ENCODE assay signal across 20 cellular contexts in genomic region chr6:24988562-24988961, GRCh38. TPM values are rescaled to one million over a fixed set of nuclear protein-coding genes. Genes with fewer than 3 reads are reported as not detected.
A peak's percentile ranks its signal among the peaks of the same experiment; 100 is the strongest.
DNase-seq lines count a peak whose midpoint lies in the region; ATAC-seq and TF ChIP-seq lines count a peak whose summit lies in the region.
"Had no signal": no experiment of that assay in that cellular context is flagged by ENCODE, and none has a peak within 500 bp of the region (broad histone marks: within the 10 kb centered on the region; RNA-seq: fewer than 3 reads in every experiment).

No MANE protein-coding gene starts in this region.

- no peaks in the 10 kb centered on the region for H3K9me3 Mint-ChIP-seq in activated naive CD4-positive, alpha-beta T cell treated with anti-CD3 and anti-CD28 coated beads, Interleukin-2, amount 50 U/mL, for 24 hours
- H3K9me3 Mint-ChIP-seq in memory B cell (no peaks in the 10 kb centered on the region), type B pancreatic cell (peaks cover 12% of the 10 kb centered on the region)
- peaks cover 3% of the 10 kb centered on the region for H3K9me3 Mint-ChIP-seq in stimulated activated memory B cell treated with anti-CD40 and anti-IgM and Interleukin-4, amounts not matched to agents 10 μg/mL and 1 μg/mL and 100 μg/mL, for 72 hours

- ATAC-seq in memory B cell (ENCODE audit: low read depth): no peak
- ATAC-seq in stimulated activated memory B cell treated with anti-CD40 and anti-IgM and Interleukin-4, amounts not matched to agents 10 μg/mL and 1 μg/mL and 100 μg/mL, for 72 hours: no peak
- ATAC-seq in right cardiac atrium: no peak

- H3K4me3 ChIP-seq in right cardiac atrium (ENCODE audit: low read length): no peak overlapping the region
- H3K4me3 ChIP-seq: SJSA1 had no signal

- TF ChIP-seq CTCF in type B pancreatic cell (conservative IDR thresholded peaks at IDR 0.05): no peak

- intact Hi-C loops in right cardiac atrium (cut with DNase I): no loop called here

- H3K36me3 Mint-ChIP-seq in activated naive CD4-positive, alpha-beta T cell treated with anti-CD3 and anti-CD28 coated beads, Interleukin-2, amount 50 U/mL, for 24 hours: peaks cover 3% of the 10 kb centered on the region
- peaks cover 8% of the 10 kb centered on the region for H3K36me3 Mint-ChIP-seq in memory B cell
- peaks cover 17% of the 10 kb centered on the region for H3K36me3 Mint-ChIP-seq in stimulated activated memory B cell treated with anti-CD40 and anti-IgM and Interleukin-4, amounts not matched to agents 10 μg/mL and 1 μg/mL and 100 μg/mL, for 72 hours
- H3K36me3 Mint-ChIP-seq in type B pancreatic cell: no peaks in the 10 kb centered on the region

- H3K9me3 ChIP-seq in right cardiac atrium (ENCODE audit: control insufficient read depth, low read length): no peaks in the 10 kb centered on the region
- H3K9me3 ChIP-seq: SJSA1 had no signal

- peaks cover 2% of the 10 kb centered on the region for H3K4me1 ChIP-seq in right cardiac atrium (ENCODE audit: control insufficient read depth, insufficient read depth, low read length)

- H3K27ac Mint-ChIP-seq in activated naive CD4-positive, alpha-beta T cell treated with anti-CD3 and anti-CD28 coated beads, Interleukin-2, amount 50 U/mL, for 24 hours: peak overlapping the region; percentile 23
- peak overlapping the region; percentile 70 for H3K27ac Mint-ChIP-seq in memory B cell
- peak overlapping the region; percentile 78 for H3K27ac Mint-ChIP-seq in stimulated activated memory B cell treated with anti-CD40 and anti-IgM and Interleukin-4, amounts not matched to agents 10 μg/mL and 1 μg/mL and 100 μg/mL, for 72 hours
- H3K27ac Mint-ChIP-seq in type B pancreatic cell: no peak overlapping the region

- no peak for DNase-seq in activated naive CD4-positive, alpha-beta T cell (lab: John Stamatoyannopoulos, UW)
- DNase-seq in NCI-H526 (lab: John Stamatoyannopoulos, UW): peak; percentile 79 to 84
- no peak for DNase-seq in memory B cell (ENCODE audit: low spot score in 2 of 2)
- DNase-seq in type B pancreatic cell (ENCODE audit: extremely low spot score, unreplicated experiment): no peak
- DNase-seq in activated CD4-positive, CD25-positive, alpha-beta regulatory T cell treated with anti-CD3 and anti-CD28 coated beads, Interleukin-2, amount 50 U/mL, for 72 hours: no peak
- DNase-seq in right cardiac atrium: no peak
- DNase-seq: COR-L47, DMS153, EL, IMR-90, Kasumi-1, NCI-H1105, NCI-H1694, NCI-H2107, NCI-H2227 treated with DMSO at 0.1 percent for 48 hours had no signal

- no peaks in the 10 kb centered on the region for H3K27me3 Mint-ChIP-seq in activated naive CD4-positive, alpha-beta T cell treated with anti-CD3 and anti-CD28 coated beads, Interleukin-2, amount 50 U/mL, for 24 hours
- H3K27me3 Mint-ChIP-seq in memory B cell: no peaks in the 10 kb centered on the region
- no peaks in the 10 kb centered on the region for H3K27me3 Mint-ChIP-seq in stimulated activated memory B cell treated with anti-CD40 and anti-IgM and Interleukin-4, amounts not matched to agents 10 μg/mL and 1 μg/mL and 100 μg/mL, for 72 hours
- H3K27me3 Mint-ChIP-seq in type B pancreatic cell: no peaks in the 10 kb centered on the region

- no peak overlapping the region for H3K4me3 Mint-ChIP-seq in activated naive CD4-positive, alpha-beta T cell treated with anti-CD3 and anti-CD28 coated beads, Interleukin-2, amount 50 U/mL, for 24 hours
- H3K4me3 Mint-ChIP-seq in memory B cell (no peak overlapping the region), type B pancreatic cell (no peak overlapping the region)
- H3K4me3 Mint-ChIP-seq in stimulated activated memory B cell treated with anti-CD40 and anti-IgM and Interleukin-4, amounts not matched to agents 10 μg/mL and 1 μg/mL and 100 μg/mL, for 72 hours: no peak overlapping the region

- no peak overlapping the region for H3K27ac ChIP-seq in right cardiac atrium (ENCODE audit: low read length)
- H3K27ac ChIP-seq: C4-2B, SJSA1 had no signal

- H3K27me3 ChIP-seq in right cardiac atrium (ENCODE audit: control insufficient read depth, insufficient read depth): no peaks in the 10 kb centered on the region
- H3K27me3 ChIP-seq: SJSA1 had no signal

- H3K4me1 Mint-ChIP-seq in activated naive CD4-positive, alpha-beta T cell treated with anti-CD3 and anti-CD28 coated beads, Interleukin-2, amount 50 U/mL, for 24 hours: peaks cover 84% of the 10 kb centered on the region
- H3K4me1 Mint-ChIP-seq in memory B cell (peaks cover 53% of the 10 kb centered on the region), type B pancreatic cell (ENCODE audit: unreplicated experiment) (peaks cover 16% of the 10 kb centered on the region)
- H3K4me1 Mint-ChIP-seq in stimulated activated memory B cell treated with anti-CD40 and anti-IgM and Interleukin-4, amounts not matched to agents 10 μg/mL and 1 μg/mL and 100 μg/mL, for 72 hours: peaks cover 62% of the 10 kb centered on the region

RNA-seq across cellular contexts. Expression of gene RIPOR2, which starts 52.8 kb away (rescaled TPM):
- total RNA-seq in type B pancreatic cell (ENCODE audit: low replicate concordance) (2.1 and 4.2 TPM in 2 replicates), right cardiac atrium (1 to 10 TPM; 2.1 to 2.9 (median 2.4) TPM)
- polyA plus RNA-seq in right cardiac atrium: 0.59 TPM
- total RNA-seq: HT1080 had no signal

Comparison
In these comparisons a context has a peak if more than half of its experiments do, and no peak if none do; other contexts are left out.
1. DNase-seq: peak in NCI-H526 (2 of 2); none in activated naive CD4-positive, alpha-beta T cell (0 of 4), memory B cell (0 of 2), type B pancreatic cell (single experiment), activated CD4-positive, CD25-positive, alpha-beta regulatory T cell treated with anti-CD3 and anti-CD28 coated beads, Interleukin-2, amount 50 U/mL, for 72 hours (single experiment) and right cardiac atrium (0 of 3).